22 cellular contexts compared by ENCODE assay signal in the genomic region with DNA sequence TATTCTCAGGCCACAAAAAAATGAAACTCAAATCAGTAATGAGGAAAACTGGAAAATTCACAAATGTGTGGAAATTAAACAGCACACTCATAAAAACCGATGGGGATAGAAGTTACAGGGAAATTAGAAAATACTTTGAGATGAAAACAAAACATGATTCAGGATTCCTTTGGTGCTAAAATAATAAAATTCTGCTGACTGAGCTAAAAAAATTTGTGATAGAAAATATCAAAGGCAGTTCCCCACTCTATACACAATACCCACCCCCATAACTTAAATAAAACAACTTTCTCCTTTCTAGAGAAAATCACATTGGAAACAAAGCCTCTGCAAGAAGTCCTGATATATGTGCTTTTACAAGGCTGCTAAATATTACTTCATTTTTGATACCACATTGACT. TPM values are rescaled to one million over a fixed set of nuclear protein-coding genes. Genes with fewer than 3 reads are reported as not detected.
"Had no signal": no experiment of that assay in that cellular context is flagged by ENCODE, and none has a peak within 500 bp of the region (broad histone marks: within the 10 kb centered on the region; RNA-seq: fewer than 3 reads in every experiment).

No MANE protein-coding gene starts in this region.

- H3K27me3 ChIP-seq: SJSA1 had no signal

- H3K4me1 ChIP-seq: SJSA1 had no signal

- H3K36me3 ChIP-seq: SJSA1 had no signal

- H3K27ac ChIP-seq: SJSA1, SK-N-MC had no signal

- H3K27me3 Mint-ChIP-seq: IgD-negative memory B cell had no signal

- DNase-seq: KBM-7, MV-4-11, NCI-H1048, NCI-H1105, NCI-H1417, NCI-H1436 treated with DMSO at 0.1 percent for 48 hours, NCI-H1694 treated with DMSO at 0.1 percent for 48 hours, NCI-H1930, NCI-H2081, NCI-H2107, NCI-H2227 treated with DMSO at 0.1 percent for 48 hours, NCI-H524, NCI-H526 treated with DMSO at 0.1 percent for 48 hours, NCI-H748 treated with DMSO at 0.1 percent for 48 hours, Right ventricle myocardium superior, RPMI8226, SIG-M5 had no signal

- H3K27ac Mint-ChIP-seq: IgD-negative memory B cell had no signal

- H3K4me3 ChIP-seq: SJSA1, SK-N-MC had no signal

- H3K4me3 Mint-ChIP-seq: IgD-negative memory B cell had no signal

- FAIRE-seq: RCC 7860 had no signal

RNA-seq across cellular contexts. Expression of gene ZNF233, which starts 1.5 kb away (rescaled TPM):
- total RNA-seq: MCF 10A had no signal
